Comparison of ENCODE assay signal across 1 cellular context in the genomic region with DNA sequence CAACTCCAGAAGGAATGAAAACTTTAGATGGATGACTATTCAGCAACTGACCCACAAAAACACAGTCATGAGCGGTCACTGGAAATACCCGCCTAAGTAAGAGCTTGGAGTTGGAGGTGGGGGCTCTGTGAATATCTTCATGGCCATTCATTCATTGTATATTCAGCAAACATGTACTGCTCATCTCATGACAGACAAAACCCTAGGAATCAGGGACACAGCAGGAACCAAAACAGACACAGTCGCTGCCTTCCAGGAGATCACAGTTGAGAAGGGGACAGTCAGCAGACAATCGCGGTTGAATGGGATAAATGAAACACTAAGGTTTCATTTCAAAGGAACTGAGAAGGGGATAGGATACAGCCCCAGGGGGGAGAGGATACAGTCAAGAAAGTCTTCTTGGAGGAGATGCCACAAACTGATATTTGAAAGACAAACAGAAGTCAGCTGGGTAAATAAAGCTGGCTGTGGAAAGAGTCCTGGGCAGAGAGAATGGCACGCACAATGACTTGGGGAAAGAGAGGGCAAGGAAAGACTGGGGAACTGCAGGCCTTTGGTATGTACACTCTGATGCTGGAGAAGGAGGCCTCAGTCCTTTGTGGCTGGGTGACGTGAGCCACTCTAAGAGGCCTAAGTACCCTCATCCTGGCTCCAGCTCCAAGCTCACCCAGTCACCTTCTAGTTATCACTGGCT.
TF ChIP-seq lines count a peak whose summit lies in the region.

No MANE protein-coding gene starts in this region.

TF ChIP-seq in SK-N-SH treated with all-trans-retinoic acid at 6 μM for 48 hours, 23 proteins besides CTCF, POLR2A, EP300 and RAD21 (continued from another document):
- TF ChIP-seq POU6F1 (CRISPR knock-in tag; IDR thresholded peaks at IDR 0.05; ENCODE audit: borderline replicate concordance, low read depth) (no peak), CSRNP3 (CRISPR knock-in tag; IDR thresholded peaks at IDR 0.05) (no peak), ISL1 (CRISPR knock-in tag; IDR thresholded peaks at IDR 0.05) (no peak), ZNF8 (CRISPR knock-in tag; IDR thresholded peaks at IDR 0.05) (no peak), SNAI2 (CRISPR knock-in tag; IDR thresholded peaks at IDR 0.05) (no peak)
